In the genomic region with DNA sequence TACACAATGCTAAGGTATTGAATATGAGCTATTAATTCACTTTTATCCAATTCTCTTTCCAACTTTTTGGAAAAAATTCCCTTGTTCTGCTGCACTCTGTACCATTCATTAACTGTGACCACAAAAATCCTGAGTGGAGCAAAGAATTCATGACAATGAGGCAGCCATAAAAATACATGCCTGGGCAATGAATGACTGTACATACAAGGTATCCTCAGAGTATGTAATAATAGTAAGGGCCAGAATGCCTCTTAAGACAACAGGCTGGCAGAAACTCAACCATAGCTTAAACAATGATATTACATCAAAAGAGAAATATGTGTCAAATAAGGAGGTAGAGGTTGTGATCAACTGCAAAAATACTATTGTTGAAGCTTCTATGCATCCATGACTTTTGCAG, we compare ENCODE assay signal across 29 cellular contexts.
"Had no signal": no experiment of that assay in that cellular context is flagged by ENCODE, and none has a peak within 500 bp of the region (broad histone marks: within the 10 kb centered on the region; RNA-seq: fewer than 3 reads in every experiment).

No MANE protein-coding gene starts in this region.

- DNase-seq: activated B cell treated with CpG ODN at 0.5 μM for 24 hours; activated CD4-positive, alpha-beta T cell treated with anti-CD3 and anti-CD28 coated beads for 1 hour; activated CD4-positive, alpha-beta T cell treated with anti-CD3 and anti-CD28 coated beads, Interleukin-2, amount 10 ng/mL, durations not matched to agents 24 days and 14 days; activated CD4-positive, alpha-beta T cell treated with anti-CD3 and anti-CD28 coated beads, Interleukin-2, amount 50 U/mL, for 48 hours; activated effector memory CD4-positive, alpha-beta T cell treated with anti-CD3 and anti-CD28 coated beads, Interleukin-2, amount 50 U/mL, for 16 hours; activated naive CD4-positive, alpha-beta T cell treated with Interleukin-2 at 50 U/mL for 16 hours; activated naive CD8-positive, alpha-beta T cell treated with anti-CD3 and anti-CD28 coated beads, Interleukin-2, amount 50 U/mL, for 24 hours; activated T-cell treated with anti-CD3 and anti-CD28 coated beads, Interleukin-2, amount 50 U/mL, for 4 hours; amniotic stem cell; brain microvascular endothelial cell; caudate nucleus; MG63; MV-4-11; NCI-H1092 treated with DMSO at 0.1 percent for 48 hours; NCI-H1417 treated with DMSO at 0.1 percent for 48 hours; NCI-H1694; NCI-H2029; NCI-H2107; NCI-H2171 treated with DMSO at 0.1 percent for 48 hours; NCI-H226; NCI-H526 treated with DMSO at 0.1 percent for 48 hours; NCI-H82; NK-92 treated with Interleukin-12 subunit alpha and Interleukin-12 subunit beta, amount 100 ng/mL, for 24 hours; Peyer's patch; SIG-M5; T-helper 17 cell; T-helper 9 cell had no signal

- H3K4me1 Mint-ChIP-seq: activated B cell treated with CpG ODN at 0.5 μM for 24 hours; activated CD4-positive, alpha-beta T cell treated with anti-CD3 and anti-CD28 coated beads, Interleukin-2, amount 10 ng/mL, durations not matched to agents 24 days and 14 days; activated naive CD8-positive, alpha-beta T cell treated with anti-CD3 and anti-CD28 coated beads, Interleukin-2, amount 50 U/mL, for 24 hours; T-helper 17 cell had no signal

- H3K9me3 Mint-ChIP-seq: activated B cell treated with CpG ODN at 0.5 μM for 24 hours; activated CD4-positive, alpha-beta T cell treated with anti-CD3 and anti-CD28 coated beads, Interleukin-2, amount 10 ng/mL, durations not matched to agents 24 days and 14 days; activated naive CD4-positive, alpha-beta T cell treated with anti-CD3 and anti-CD28 coated beads, Interleukin-2, amount 50 U/mL, for 72 hours; activated naive CD8-positive, alpha-beta T cell treated with anti-CD3 and anti-CD28 coated beads, Interleukin-2, amount 50 U/mL, for 24 hours had no signal

- H3K36me3 Mint-ChIP-seq: activated naive CD4-positive, alpha-beta T cell treated with anti-CD3 and anti-CD28 coated beads, Interleukin-2, amount 50 U/mL, for 72 hours had no signal

- H3K27me3 Mint-ChIP-seq: activated B cell treated with CpG ODN at 0.5 μM for 24 hours; activated CD4-positive, alpha-beta T cell treated with anti-CD3 and anti-CD28 coated beads, Interleukin-2, amount 10 ng/mL, durations not matched to agents 24 days and 14 days; activated naive CD8-positive, alpha-beta T cell treated with anti-CD3 and anti-CD28 coated beads, Interleukin-2, amount 50 U/mL, for 24 hours had no signal

- H3K4me3 ChIP-seq: ascending aorta, MG63, Peyer's patch had no signal

- H3K27ac Mint-ChIP-seq: activated B cell treated with CpG ODN at 0.5 μM for 24 hours; activated CD4-positive, alpha-beta T cell treated with anti-CD3 and anti-CD28 coated beads, Interleukin-2, amount 10 ng/mL, durations not matched to agents 24 days and 14 days; activated naive CD4-positive, alpha-beta T cell treated with anti-CD3 and anti-CD28 coated beads, Interleukin-2, amount 50 U/mL, for 72 hours; activated naive CD8-positive, alpha-beta T cell treated with anti-CD3 and anti-CD28 coated beads, Interleukin-2, amount 50 U/mL, for 24 hours; T-helper 17 cell had no signal

- H3K4me3 Mint-ChIP-seq: activated B cell treated with CpG ODN at 0.5 μM for 24 hours; activated CD4-positive, alpha-beta T cell treated with anti-CD3 and anti-CD28 coated beads, Interleukin-2, amount 10 ng/mL, durations not matched to agents 24 days and 14 days; activated naive CD8-positive, alpha-beta T cell treated with anti-CD3 and anti-CD28 coated beads, Interleukin-2, amount 50 U/mL, for 24 hours; activated T-cell treated with anti-CD3 and anti-CD28 coated beads, Interleukin-2, amount 50 U/mL, for 4 hours; T-helper 17 cell had no signal

- H3K27ac ChIP-seq: ascending aorta, brain microvascular endothelial cell, Peyer's patch had no signal

- ATAC-seq: activated naive CD4-positive, alpha-beta T cell treated with anti-CD3 and anti-CD28 coated beads, Interleukin-2, amount 50 U/mL, for 72 hours; activated naive CD8-positive, alpha-beta T cell treated with anti-CD3 and anti-CD28 coated beads, Interleukin-2, amount 50 U/mL, for 24 hours; activated T-cell treated with anti-CD3 and anti-CD28 coated beads, Interleukin-2, amount 50 U/mL, for 4 hours; T-helper 17 cell had no signal
